25 cellular contexts compared by ENCODE assay signal in the genomic region with DNA sequence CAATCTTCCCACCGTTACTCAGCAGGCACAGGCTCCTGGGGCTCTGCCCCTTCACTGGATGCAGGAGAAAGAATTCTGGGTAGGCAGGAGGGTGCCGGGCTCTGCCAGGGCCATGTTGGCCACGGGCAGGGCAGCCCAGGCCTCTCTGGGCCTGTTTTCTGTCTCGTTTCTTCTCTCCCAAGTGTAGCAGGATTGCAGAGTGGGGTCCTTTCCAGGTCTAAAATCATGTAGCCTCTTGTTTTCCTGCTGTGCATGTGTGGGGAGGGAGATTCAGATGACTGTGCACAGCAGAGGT.
DNase-seq lines count a peak whose midpoint lies in the region; TF ChIP-seq lines count a peak whose summit lies in the region.
"Had no signal": no experiment of that assay in that cellular context is flagged by ENCODE, and none has a peak within 500 bp of the region (broad histone marks: within the 10 kb centered on the region; RNA-seq: fewer than 3 reads in every experiment).

No MANE protein-coding gene starts in this region.

- H3K27me3 Mint-ChIP-seq in endodermal cell (ENCODE audit: insufficient read depth) (peaks cover 13% of the 10 kb centered on the region), progenitor cell of endocrine pancreas (peaks cover 33% of the 10 kb centered on the region), osteocyte (ENCODE audit: unreplicated experiment) (no peaks in the 10 kb centered on the region)
- H3K27me3 Mint-ChIP-seq: activated naive CD4-positive, alpha-beta T cell treated with anti-CD3 and anti-CD28 coated beads, Interleukin-2, amount 50 U/mL, for 24 hours had no signal

- H3K4me1 Mint-ChIP-seq in endodermal cell (no peaks in the 10 kb centered on the region), progenitor cell of endocrine pancreas (ENCODE audit: low read depth) (peaks cover 7% of the 10 kb centered on the region), osteocyte (ENCODE audit: unreplicated experiment) (no peaks in the 10 kb centered on the region)
- H3K4me1 Mint-ChIP-seq: IgD-negative memory B cell had no signal

- no peak overlapping the region for H3K9ac ChIP-seq in endodermal cell (ENCODE audit: extremely low read depth, low read length, poor library complexity, severe bottlenecking)
- H3K9ac ChIP-seq: BLaER1 treated with 17β-estradiol and CSF1 and Interleukin-3, amounts not matched to agents 10 nM and 100 nM had no signal

- no peaks in the 10 kb centered on the region for H3K36me3 ChIP-seq in endodermal cell (ENCODE audit: control insufficient read depth, insufficient read depth, low read length)
- H3K36me3 ChIP-seq: BLaER1 treated with 17β-estradiol and CSF1 and Interleukin-3, amounts not matched to agents 10 nM and 100 nM; heart right ventricle; MG63; spleen; WERI-Rb-1 had no signal

- peak overlapping the region; percentile 32 for H3K27ac ChIP-seq in endodermal cell (ENCODE audit: low read depth, low read length)
- H3K27ac ChIP-seq: A549; BLaER1 treated with 17β-estradiol and CSF1 and Interleukin-3, amounts not matched to agents 10 nM and 100 nM; spleen; WERI-Rb-1 had no signal

- H3K4me3 ChIP-seq in endodermal cell (ENCODE audit: low read length) = no peak overlapping the region
- H3K4me3 ChIP-seq: A549; BLaER1 treated with 17β-estradiol and CSF1 and Interleukin-3, amounts not matched to agents 10 nM and 100 nM; heart right ventricle; MG63; spleen had no signal

- 92 to 95% methylated on average over 4 of the region's 4 CpGs for whole genome bisulfite sequencing in endodermal cell (ENCODE audit: insufficient coverage in 1 of 2, insufficient read length in 1 of 2), 2 experiments

- DNase-seq in NCI-H146 treated with DMSO at 0.1 percent for 48 hours (lab: John Stamatoyannopoulos, UW; ENCODE audit: unreplicated experiment) = peak; percentile 54
- DNase-seq in NCI-H146 (lab: John Stamatoyannopoulos, UW) = no peak
- peak; percentile 13 for DNase-seq in HPDE6-E6E7 (ENCODE audit: extremely low spot score)
- DNase-seq in endodermal cell = no peak
- no peak for DNase-seq in progenitor cell of endocrine pancreas (ENCODE audit: low spot score, unreplicated experiment)
- no peak for DNase-seq in NCI-H2227 treated with DMSO at 0.1 percent for 48 hours (lab: John Stamatoyannopoulos, UW)
- no peak for DNase-seq in NCI-H526 (lab: John Stamatoyannopoulos, UW)
- DNase-seq in osteocyte (ENCODE audit: extremely low spot score, unreplicated experiment) = no peak
- DNase-seq: activated CD4-positive, alpha-beta memory T cell treated with anti-CD3 and anti-CD28 coated beads for 36 hours; activated T-cell treated with anti-CD3 and anti-CD28 coated beads, Interleukin-2, amount 50 U/mL, for 48 hours; HCEC 1CT; heart right ventricle; left ventricle myocardium superior; NCI-H1694; NCI-H524 treated with DMSO at 0.1 percent for 48 hours; SIG-M5; stimulated activated CD4-positive, alpha-beta T cell treated with anti-CD3 and anti-CD28 coated beads, Interleukin-4, amount 100 ng/mL, for 4 hours; T-helper 17 cell; WERI-Rb-1 had no signal

- H3K36me3 Mint-ChIP-seq in endodermal cell (ENCODE audit: low read depth) = no peaks in the 10 kb centered on the region
- no peaks in the 10 kb centered on the region for H3K36me3 Mint-ChIP-seq in progenitor cell of endocrine pancreas (ENCODE audit: insufficient read depth)
- peaks cover 3% of the 10 kb centered on the region for H3K36me3 Mint-ChIP-seq in osteocyte (ENCODE audit: unreplicated experiment)
- H3K36me3 Mint-ChIP-seq: activated CD4-positive, alpha-beta memory T cell treated with anti-CD3 and anti-CD28 coated beads for 36 hours; activated naive CD4-positive, alpha-beta T cell treated with anti-CD3 and anti-CD28 coated beads, Interleukin-2, amount 50 U/mL, for 24 hours had no signal

- TF ChIP-seq CTCF in endodermal cell (conservative IDR thresholded peaks at IDR 0.05) = no peak
- no peak for TF ChIP-seq CTCF in progenitor cell of endocrine pancreas (IDR thresholded peaks at IDR 0.05; ENCODE audit: unreplicated experiment)
- no peak for TF ChIP-seq CTCF in osteocyte (IDR thresholded peaks at IDR 0.05)

- H3K9me3 ChIP-seq in endodermal cell (ENCODE audit: control insufficient read depth, low read length) = no peaks in the 10 kb centered on the region
- H3K9me3 ChIP-seq: heart right ventricle, MG63 had no signal

- H3K4me1 ChIP-seq in endodermal cell (ENCODE audit: control insufficient read depth, insufficient read depth, low read length) = no peaks in the 10 kb centered on the region
- H3K4me1 ChIP-seq: A549 had no signal

- H3K27me3 ChIP-seq in endodermal cell (ENCODE audit: control insufficient read depth, insufficient read depth, low read length, poor library complexity, severe bottlenecking) = peaks cover 10% of the 10 kb centered on the region
- H3K27me3 ChIP-seq: BLaER1 treated with 17β-estradiol and CSF1 and Interleukin-3, amounts not matched to agents 10 nM and 100 nM; heart right ventricle; MG63 had no signal

- peaks cover 12% of the 10 kb centered on the region for H3K9me3 Mint-ChIP-seq in endodermal cell
- no peaks in the 10 kb centered on the region for H3K9me3 Mint-ChIP-seq in progenitor cell of endocrine pancreas (ENCODE audit: low read depth)
- H3K9me3 Mint-ChIP-seq in osteocyte (ENCODE audit: unreplicated experiment) = peaks cover 10% of the 10 kb centered on the region
- H3K9me3 Mint-ChIP-seq: activated naive CD4-positive, alpha-beta T cell treated with anti-CD3 and anti-CD28 coated beads, Interleukin-2, amount 50 U/mL, for 24 hours had no signal

- no peak overlapping the region for H3K4me3 Mint-ChIP-seq in endodermal cell
- no peak overlapping the region for H3K4me3 Mint-ChIP-seq in progenitor cell of endocrine pancreas (ENCODE audit: low read depth)
- H3K4me3 Mint-ChIP-seq in osteocyte (ENCODE audit: unreplicated experiment) = no peak overlapping the region
- H3K4me3 Mint-ChIP-seq: activated CD4-positive, alpha-beta memory T cell treated with anti-CD3 and anti-CD28 coated beads for 36 hours; activated naive CD4-positive, alpha-beta T cell treated with anti-CD3 and anti-CD28 coated beads, Interleukin-2, amount 50 U/mL, for 24 hours; T-helper 17 cell had no signal

- H3K27ac Mint-ChIP-seq in endodermal cell (no peak overlapping the region), progenitor cell of endocrine pancreas (peak overlapping the region; percentile 22), osteocyte (ENCODE audit: unreplicated experiment) (no peak overlapping the region)
- H3K27ac Mint-ChIP-seq: activated CD4-positive, alpha-beta memory T cell treated with anti-CD3 and anti-CD28 coated beads for 36 hours; T-helper 17 cell had no signal

Comparison
In these comparisons a context has a peak if more than half of its experiments do, and no peak if none do; other contexts are left out.
1. DNase-seq: peak in NCI-H146 treated with DMSO at 0.1 percent for 48 hours (single experiment) and HPDE6-E6E7 (single experiment); none in NCI-H146 (single experiment), endodermal cell (single experiment), progenitor cell of endocrine pancreas (single experiment), NCI-H2227 treated with DMSO at 0.1 percent for 48 hours (single experiment), NCI-H526 (0 of 2) and osteocyte (single experiment).